In the genomic region with DNA sequence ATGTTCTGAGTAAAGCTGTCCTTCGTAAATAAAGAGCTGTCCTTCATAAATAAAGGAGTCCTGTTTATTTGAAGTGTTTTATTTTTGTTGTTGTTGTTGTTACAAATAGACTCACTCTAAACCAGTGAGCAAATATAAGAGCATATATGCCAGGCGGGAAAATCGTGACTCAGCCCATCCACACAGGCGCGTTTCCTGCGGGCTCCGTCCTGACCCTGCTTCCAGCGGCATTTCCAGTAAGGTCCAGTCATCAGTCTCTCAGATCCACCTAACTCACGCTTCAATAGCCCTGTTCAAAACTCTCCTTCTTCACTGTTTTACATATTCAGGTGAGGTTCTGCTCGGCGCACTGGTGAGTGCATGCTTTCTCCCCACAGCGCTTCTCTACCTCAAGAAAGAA, we compare ENCODE assay signal across 19 cellular contexts.
A peak's percentile ranks its signal among the peaks of the same experiment; 100 is the strongest.
DNase-seq lines count a peak whose midpoint lies in the region; ATAC-seq lines count a peak whose summit lies in the region.
"Had no signal": no experiment of that assay in that cellular context is flagged by ENCODE, and none has a peak within 500 bp of the region (broad histone marks: within the 10 kb centered on the region; RNA-seq: fewer than 3 reads in every experiment).

No MANE protein-coding gene starts in this region.

- no peaks in the 10 kb centered on the region for H3K9me3 ChIP-seq in SK-N-MC (ENCODE audit: low read depth, low read length)
- H3K9me3 ChIP-seq: A549, Caco-2 had no signal

- H3K36me3 ChIP-seq in SK-N-MC (ENCODE audit: insufficient read depth, low read length), result no peaks in the 10 kb centered on the region
- H3K36me3 ChIP-seq: BLaER1 treated with 17β-estradiol and CSF1 and Interleukin-3, amounts not matched to agents 10 nM and 100 nM had no signal

- no peak overlapping the region for H3K4me3 ChIP-seq in SK-N-MC
- H3K4me3 ChIP-seq: A549; BLaER1 treated with 17β-estradiol and CSF1 and Interleukin-3, amounts not matched to agents 10 nM and 100 nM; GM12878 had no signal

- DNase-seq in Daoy (ENCODE audit: low read depth), result peak; percentile 66
- peak; percentile 67 for DNase-seq in HT1080 (ENCODE audit: low read depth)
- DNase-seq in SK-N-MC (ENCODE audit: low read depth, low spot score), result no peak
- no peak for DNase-seq in medulla oblongata (ENCODE audit: extremely low spot score)
- no peak for DNase-seq in NCI-H2107 treated with DMSO at 0.1 percent for 48 hours (lab: John Stamatoyannopoulos, UW; ENCODE audit: unreplicated experiment)
- DNase-seq: AML-193; Caco-2; Calu3; CD4-positive, alpha-beta T cell; CD8-positive, alpha-beta T cell; DMS79 treated with DMSO at 0.1 percent for 48 hours; EL; GDM1 had no signal

- no peak for ATAC-seq in GM18519 (IDR thresholded peaks at IDR 0.05; ENCODE audit: low FRiP score, unreplicated experiment)
- ATAC-seq: A549; CD8-positive, alpha-beta T cell; GM12878 had no signal

- H3K9ac ChIP-seq in SK-N-MC (ENCODE audit: insufficient read length), result no peak overlapping the region
- H3K9ac ChIP-seq: BLaER1 treated with 17β-estradiol and CSF1 and Interleukin-3, amounts not matched to agents 10 nM and 100 nM had no signal

- H3K27ac ChIP-seq in SK-N-MC, result 0 out of 2 replicates have a peak overlapping the region, but pooled peaks have one; percentile 57
- H3K27ac ChIP-seq: 22Rv1; A549; BLaER1 treated with 17β-estradiol and CSF1 and Interleukin-3, amounts not matched to agents 10 nM and 100 nM; C4-2B had no signal

Comparison
In these comparisons a context has a peak if more than half of its experiments do, and no peak if none do; other contexts are left out.
1. DNase-seq: peak in Daoy (single experiment) and HT1080 (single experiment); none in SK-N-MC (single experiment), medulla oblongata (single experiment) and NCI-H2107 treated with DMSO at 0.1 percent for 48 hours (single experiment).